ENCODE assay signal across 12 cellular contexts in genomic region chr12:1174659-1175058, GRCh38.
"Had no signal": no experiment of that assay in that cellular context is flagged by ENCODE, and none has a peak within 500 bp of the region (broad histone marks: within the 10 kb centered on the region; RNA-seq: fewer than 3 reads in every experiment).

No MANE protein-coding gene starts in this region.

- H3K27me3 Mint-ChIP-seq: activated CD8-positive, alpha-beta memory T cell treated with anti-CD3 and anti-CD28 coated beads, Interleukin-2, amount 10 ng/mL, durations not matched to agents 7 days and 5 days; activated naive CD8-positive, alpha-beta T cell; activated T-cell treated with anti-CD3 and anti-CD28 coated beads, Interleukin-2, amount 50 U/mL, for 24 hours; naive thymus-derived CD4-positive, alpha-beta T cell had no signal

- H3K27ac Mint-ChIP-seq: activated CD8-positive, alpha-beta memory T cell treated with anti-CD3 and anti-CD28 coated beads, Interleukin-2, amount 10 ng/mL, durations not matched to agents 7 days and 5 days; activated naive CD8-positive, alpha-beta T cell; activated T-cell treated with anti-CD3 and anti-CD28 coated beads, Interleukin-2, amount 50 U/mL, for 24 hours; naive thymus-derived CD4-positive, alpha-beta T cell had no signal

- H3K36me3 ChIP-seq: brain microvascular endothelial cell, neutrophil had no signal

- H3K27ac ChIP-seq: brain microvascular endothelial cell, heart left ventricle, neutrophil, skin epidermis, stomach had no signal

- H3K4me3 ChIP-seq: heart left ventricle, skin epidermis, stomach had no signal

- DNase-seq: activated CD8-positive, alpha-beta memory T cell treated with anti-CD3 and anti-CD28 coated beads, Interleukin-2, amount 10 ng/mL, durations not matched to agents 7 days and 5 days; activated gamma-delta T cell; activated T-cell treated with anti-CD3 and anti-CD28 coated beads, Interleukin-2, amount 50 U/mL, for 24 hours; brain microvascular endothelial cell; foreskin melanocyte; heart left ventricle; left colon; naive thymus-derived CD4-positive, alpha-beta T cell; stomach had no signal

- H3K9me3 ChIP-seq: heart left ventricle, neutrophil, stomach had no signal

- H3K27me3 ChIP-seq: brain microvascular endothelial cell, heart left ventricle, neutrophil, stomach had no signal

- H3K9me3 Mint-ChIP-seq: activated T-cell treated with anti-CD3 and anti-CD28 coated beads, Interleukin-2, amount 50 U/mL, for 24 hours; naive thymus-derived CD4-positive, alpha-beta T cell had no signal

- H3K4me3 Mint-ChIP-seq: activated CD8-positive, alpha-beta memory T cell treated with anti-CD3 and anti-CD28 coated beads, Interleukin-2, amount 10 ng/mL, durations not matched to agents 7 days and 5 days; activated naive CD8-positive, alpha-beta T cell; activated T-cell treated with anti-CD3 and anti-CD28 coated beads, Interleukin-2, amount 50 U/mL, for 24 hours; naive thymus-derived CD4-positive, alpha-beta T cell had no signal

- ATAC-seq: activated CD8-positive, alpha-beta memory T cell treated with anti-CD3 and anti-CD28 coated beads, Interleukin-2, amount 10 ng/mL, durations not matched to agents 7 days and 5 days; heart left ventricle; left colon; naive thymus-derived CD4-positive, alpha-beta T cell had no signal
